9 cellular contexts compared by ENCODE assay signal in the genomic region with DNA sequence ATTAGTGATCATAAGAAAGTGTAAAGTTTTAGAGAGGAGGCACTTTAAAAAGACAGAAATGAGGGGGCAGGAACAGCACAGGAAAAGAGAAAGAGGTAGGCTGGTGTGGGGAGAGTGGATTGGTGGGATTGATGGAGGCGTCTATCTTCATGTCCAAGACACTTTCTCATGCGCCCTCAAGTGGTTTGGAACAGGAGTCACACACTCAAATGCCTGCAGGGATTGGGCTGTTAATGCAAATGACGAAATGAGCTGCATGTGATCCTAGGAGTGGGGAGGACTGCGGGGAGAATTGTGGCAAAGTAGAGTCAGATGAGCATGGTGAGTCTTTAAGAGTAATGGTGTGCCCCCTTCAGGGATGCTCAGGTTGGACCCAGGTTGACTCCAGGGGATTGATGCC. TPM values are rescaled to one million over a fixed set of nuclear protein-coding genes. Genes with fewer than 3 reads are reported as not detected.
DNase-seq lines count a peak whose midpoint lies in the region; ATAC-seq and TF ChIP-seq lines count a peak whose summit lies in the region.
"Had no signal": no experiment of that assay in that cellular context is flagged by ENCODE, and none has a peak within 500 bp of the region (broad histone marks: within the 10 kb centered on the region; RNA-seq: fewer than 3 reads in every experiment).

No MANE protein-coding gene starts in this region.

- H3K27me3 ChIP-seq in CD8-positive, alpha-beta memory T cell (ENCODE audit: insufficient read depth, low read length, poor library complexity, severe bottlenecking): peaks cover 6% of the 10 kb centered on the region
- peaks cover 6% of the 10 kb centered on the region for H3K27me3 ChIP-seq in suprapubic skin

- no peak overlapping the region for H3K4me3 Mint-ChIP-seq in CD8-positive, alpha-beta memory T cell

- DNase-seq in EH (ENCODE audit: low read depth) (peak; percentile 73), kidney tubule cell (ENCODE audit: low spot score) (peak; percentile 65), NCI-H2081 treated with DMSO at 0.1 percent for 48 hours (lab: John Stamatoyannopoulos, UW) (no peak), RKO (ENCODE audit: low spot score) (no peak), suprapubic skin (ENCODE audit: low spot score in 2 of 2) (no peak)
- no peak for DNase-seq in CD8-positive, alpha-beta memory T cell

- no peaks in the 10 kb centered on the region for H3K9me3 ChIP-seq in CD8-positive, alpha-beta memory T cell (ENCODE audit: low read length)
- no peaks in the 10 kb centered on the region for H3K9me3 ChIP-seq in suprapubic skin
- H3K9me3 ChIP-seq: thoracic aorta had no signal

- WGBS in suprapubic skin: 9% methylated on average over 4 of the region's 4 CpGs

- H3K27me3 Mint-ChIP-seq in CD8-positive, alpha-beta memory T cell: peaks cover 16 to 52% of the 10 kb centered on the region in 2 donors

- H3K4me3 ChIP-seq in CD8-positive, alpha-beta memory T cell (ENCODE audit: low read length): no peak overlapping the region
- H3K4me3 ChIP-seq in suprapubic skin: no peak overlapping the region
- H3K4me3 ChIP-seq: thoracic aorta had no signal

- H3K9me3 Mint-ChIP-seq in CD8-positive, alpha-beta memory T cell: no peaks in the 10 kb centered on the region

- H3K27ac ChIP-seq in VCaP (no peak overlapping the region), suprapubic skin (no peak overlapping the region)
- H3K27ac ChIP-seq in CD8-positive, alpha-beta memory T cell (ENCODE audit: low read depth, low read length): no peak overlapping the region
- H3K27ac ChIP-seq: thoracic aorta had no signal

- CTCF ChIA-PET in CD8-positive, alpha-beta memory T cell (lab: Charles Lee): no interaction called here

- TF ChIP-seq CTCF in VCaP (conservative IDR thresholded peaks at IDR 0.05) (peak; percentile 71), suprapubic skin (IDR thresholded peaks at IDR 0.05) (no peak)

- H3K36me3 ChIP-seq in CD8-positive, alpha-beta memory T cell (ENCODE audit: insufficient read depth, low read length): no peaks in the 10 kb centered on the region
- H3K36me3 ChIP-seq in suprapubic skin: no peaks in the 10 kb centered on the region
- H3K36me3 ChIP-seq: thoracic aorta had no signal

- POLR2A ChIA-PET in CD8-positive, alpha-beta memory T cell (lab: Charles Lee): no interaction called here

- no peaks in the 10 kb centered on the region for H3K4me1 ChIP-seq in CD8-positive, alpha-beta memory T cell (ENCODE audit: insufficient read depth, low read length)
- peaks cover 4% of the 10 kb centered on the region for H3K4me1 ChIP-seq in suprapubic skin

- no peaks in the 10 kb centered on the region for H3K4me1 Mint-ChIP-seq in CD8-positive, alpha-beta memory T cell

- peaks cover 0 to 3% (median 0%) of the 10 kb centered on the region in 3 donors for H3K36me3 Mint-ChIP-seq in CD8-positive, alpha-beta memory T cell

- ATAC-seq in HG03108 (IDR thresholded peaks at IDR 0.05; ENCODE audit: unreplicated experiment): peak; percentile 82

- TF ChIP-seq EP300 in suprapubic skin (IDR thresholded peaks at IDR 0.05): no peak

- no peak overlapping the region for H3K27ac Mint-ChIP-seq in CD8-positive, alpha-beta memory T cell

- TF ChIP-seq POLR2A in suprapubic skin (IDR thresholded peaks at IDR 0.05): no peak

RNA-seq across cellular contexts. Expression of gene SLC36A3, which starts 5.5 kb away (rescaled TPM):
- total RNA-seq in CD8-positive, alpha-beta memory T cell: not detected
- not detected for polyA plus RNA-seq in CD8-positive, alpha-beta memory T cell
- total RNA-seq in suprapubic skin: not detected
- total RNA-seq: thoracic aorta had no signal

RNA-seq across cellular contexts. Expression of gene GM2A, which starts 45.1 kb away (rescaled TPM):
- total RNA-seq in CD8-positive, alpha-beta memory T cell: 10 to 100 TPM; 12.7 to 14.9 TPM
- 4.7 TPM for polyA plus RNA-seq in CD8-positive, alpha-beta memory T cell
- total RNA-seq in suprapubic skin: 100 to 1,000 TPM in 3 of 4 donors, 10 to 100 TPM in 1; 99.3 to 167 (median 126) TPM

RNA-seq across cellular contexts. Expression of gene SLC36A2, which starts 49.3 kb away (rescaled TPM):
- total RNA-seq in CD8-positive, alpha-beta memory T cell: not detected
- polyA plus RNA-seq in CD8-positive, alpha-beta memory T cell: not detected
- not detected for total RNA-seq in suprapubic skin
- total RNA-seq: thoracic aorta had no signal

Comparison
In these comparisons a context has a peak if more than half of its experiments do, and no peak if none do; other contexts are left out.
1. DNase-seq: peak in EH (single experiment) and kidney tubule cell (single experiment); none in NCI-H2081 treated with DMSO at 0.1 percent for 48 hours (single experiment), RKO (single experiment), CD8-positive, alpha-beta memory T cell (0 of 5) and suprapubic skin (0 of 2).
2. RNA of gene GM2A, which starts 45.1 kb away (total RNA-seq): 99.3 to 167 TPM in suprapubic skin; 12.7 to 14.9 TPM in CD8-positive, alpha-beta memory T cell; every median in the first group is over 4 times any median in the second.